In the genomic region with DNA sequence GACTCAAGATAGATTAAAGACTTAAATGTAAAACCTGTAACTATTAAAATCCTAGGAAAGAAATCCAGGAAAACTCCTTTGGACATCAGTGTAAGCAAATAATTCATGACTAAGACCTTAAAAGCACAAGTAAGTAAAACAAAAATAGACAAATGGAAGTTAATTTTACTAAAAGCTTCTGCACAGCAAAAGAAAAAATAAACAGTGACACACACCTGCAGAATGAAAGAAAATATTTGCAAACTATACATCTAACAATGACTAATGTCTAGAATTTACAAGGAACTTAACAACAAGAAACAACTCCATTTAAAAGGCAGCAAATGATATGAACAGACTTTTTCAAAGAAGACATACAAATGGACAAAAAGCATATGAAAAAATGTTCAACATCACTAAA, we compare ENCODE assay signal across 30 cellular contexts.
"Had no signal": no experiment of that assay in that cellular context is flagged by ENCODE, and none has a peak within 500 bp of the region (broad histone marks: within the 10 kb centered on the region; RNA-seq: fewer than 3 reads in every experiment).

No MANE protein-coding gene starts in this region.

- H2AFZ ChIP-seq: parathyroid adenoma had no signal

- H3K9ac ChIP-seq: parathyroid adenoma had no signal

- H3K79me2 ChIP-seq: parathyroid adenoma had no signal

- H3K9me3 ChIP-seq: ovary, psoas muscle, right lobe of liver, suprapubic skin, testis, tibial artery, transverse colon, upper lobe of right lung, uterus had no signal

- H3K4me3 ChIP-seq: ovary, psoas muscle, right lobe of liver, sigmoid colon, suprapubic skin, testis, tibial artery, transverse colon, upper lobe of right lung, uterus had no signal

- H3K27ac ChIP-seq: ovary, parathyroid adenoma, psoas muscle, right lobe of liver, sigmoid colon, suprapubic skin, testis, tibial artery, transverse colon, upper lobe of right lung, uterus had no signal

- H3K27me3 ChIP-seq: ovary, right lobe of liver, sigmoid colon, suprapubic skin, testis, tibial artery, transverse colon, upper lobe of right lung, uterus had no signal

- H3K27me3 Mint-ChIP-seq: naive thymus-derived CD4-positive, alpha-beta T cell; natural killer cell treated with Interleukin-12 subunit alpha and Interleukin-12 subunit beta and Interleukin-15 and Interleukin-18, amount 100 ng/mL, for 72 hours; progenitor cell of endocrine pancreas; stimulated activated naive B cell treated with anti-CD40 and anti-IgM and Interleukin-4, amounts not matched to agents 10 μg/mL and 1 μg/mL and 100 μg/mL, for 72 hours; stimulated activated naive CD8-positive, alpha-beta T cell treated with anti-CD3 and anti-CD28 coated beads, Interleukin-15, amount 100 ng/mL, for 72 hours; type B pancreatic cell had no signal

- DNase-seq: naive thymus-derived CD4-positive, alpha-beta T cell; nephron progenitor cell; occipital lobe; ovary; posterior cingulate gyrus; psoas muscle; right cardiac atrium; right lobe of liver; sigmoid colon; small intestine; stimulated activated CD4-positive, alpha-beta T cell treated with anti-CD3 and anti-CD28 coated beads, Interleukin-15, amount 100 ng/mL, for 24 hours; stimulated activated CD4-positive, alpha-beta T cell treated with anti-CD3 and anti-CD28 coated beads, Interleukin-2, amount 100 ng/mL, for 24 hours; stimulated activated CD4-positive, alpha-beta T cell treated with anti-CD3 and anti-CD28 coated beads, Interleukin-2, amount 100 ng/mL, for 48 hours; stimulated activated CD4-positive, alpha-beta T cell treated with anti-CD3 and anti-CD28 coated beads, Interleukin-4, amount 100 ng/mL, for 24 hours; stimulated activated naive B cell treated with anti-CD40 and anti-IgM and Interleukin-4, amounts not matched to agents 10 μg/mL and 1 μg/mL and 100 μg/mL, for 72 hours; stimulated activated naive CD8-positive, alpha-beta T cell treated with anti-CD3 and anti-CD28 coated beads, Interleukin-15, amount 100 ng/mL, for 72 hours; stimulated activated naive CD8-positive, alpha-beta T cell treated with anti-CD3 and anti-CD28 coated beads, Interleukin-15, Interleukin-2, amounts not matched to agents 100 U/mL and 50 U/mL, for 24 hours; substantia nigra; testis; tibial artery; transverse colon; upper lobe of right lung; uterus had no signal

- ATAC-seq: naive thymus-derived CD4-positive, alpha-beta T cell; natural killer cell treated with Interleukin-12 subunit alpha and Interleukin-12 subunit beta and Interleukin-15 and Interleukin-18, amount 100 ng/mL, for 72 hours; psoas muscle; right cardiac atrium; right lobe of liver; stimulated activated effector memory CD8-positive, alpha-beta T cell treated with anti-CD3 and anti-CD28 coated beads, Interleukin-12 subunit alpha, Interleukin-12 subunit beta, amount 100 ng/mL, for 72 hours; stimulated activated naive B cell treated with anti-CD40 and anti-IgM and Interleukin-4, amounts not matched to agents 10 μg/mL and 1 μg/mL and 100 μg/mL, for 72 hours; stimulated activated naive CD8-positive, alpha-beta T cell treated with anti-CD3 and anti-CD28 coated beads, Interleukin-15, amount 100 ng/mL, for 72 hours; stimulated activated naive CD8-positive, alpha-beta T cell treated with anti-CD3 and anti-CD28 coated beads, Interleukin-15, Interleukin-2, amounts not matched to agents 100 U/mL and 50 U/mL, for 24 hours; upper lobe of right lung had no signal

- H3K36me3 Mint-ChIP-seq: naive thymus-derived CD4-positive, alpha-beta T cell; stimulated activated effector memory CD8-positive, alpha-beta T cell treated with anti-CD3 and anti-CD28 coated beads, Interleukin-12 subunit alpha, Interleukin-12 subunit beta, amount 100 ng/mL, for 72 hours; stimulated activated naive B cell treated with anti-CD40 and anti-IgM and Interleukin-4, amounts not matched to agents 10 μg/mL and 1 μg/mL and 100 μg/mL, for 72 hours had no signal

- H3K4me3 Mint-ChIP-seq: natural killer cell treated with Interleukin-12 subunit alpha and Interleukin-12 subunit beta and Interleukin-15 and Interleukin-18, amount 100 ng/mL, for 72 hours; nephron progenitor cell; neural crest cell; stimulated activated effector memory CD8-positive, alpha-beta T cell treated with anti-CD3 and anti-CD28 coated beads, Interleukin-12 subunit alpha, Interleukin-12 subunit beta, amount 100 ng/mL, for 72 hours; stimulated activated naive B cell treated with anti-CD40 and anti-IgM and Interleukin-4, amounts not matched to agents 10 μg/mL and 1 μg/mL and 100 μg/mL, for 72 hours; stimulated activated naive CD8-positive, alpha-beta T cell treated with anti-CD3 and anti-CD28 coated beads, Interleukin-15, amount 100 ng/mL, for 72 hours; type B pancreatic cell had no signal

- H3K36me3 ChIP-seq: ovary, right lobe of liver, sigmoid colon, suprapubic skin, tibial artery, transverse colon, upper lobe of right lung, uterus had no signal

- H3K27ac Mint-ChIP-seq: naive thymus-derived CD4-positive, alpha-beta T cell; natural killer cell treated with Interleukin-12 subunit alpha and Interleukin-12 subunit beta and Interleukin-15 and Interleukin-18, amount 100 ng/mL, for 72 hours; nephron progenitor cell; progenitor cell of endocrine pancreas; stimulated activated effector memory CD8-positive, alpha-beta T cell treated with anti-CD3 and anti-CD28 coated beads, Interleukin-12 subunit alpha, Interleukin-12 subunit beta, amount 100 ng/mL, for 72 hours; stimulated activated naive B cell treated with anti-CD40 and anti-IgM and Interleukin-4, amounts not matched to agents 10 μg/mL and 1 μg/mL and 100 μg/mL, for 72 hours; stimulated activated naive CD8-positive, alpha-beta T cell treated with anti-CD3 and anti-CD28 coated beads, Interleukin-15, amount 100 ng/mL, for 72 hours; type B pancreatic cell had no signal

- H3K4me1 Mint-ChIP-seq: naive thymus-derived CD4-positive, alpha-beta T cell; nephron progenitor cell; neural crest cell; stimulated activated effector memory CD8-positive, alpha-beta T cell treated with anti-CD3 and anti-CD28 coated beads, Interleukin-12 subunit alpha, Interleukin-12 subunit beta, amount 100 ng/mL, for 72 hours; stimulated activated naive CD8-positive, alpha-beta T cell treated with anti-CD3 and anti-CD28 coated beads, Interleukin-15, amount 100 ng/mL, for 72 hours had no signal

- H3K4me1 ChIP-seq: parathyroid adenoma, psoas muscle, right lobe of liver, sigmoid colon, suprapubic skin, testis, tibial artery, transverse colon, upper lobe of right lung, uterus had no signal
